ENCODE assay signal across 22 cellular contexts in the genomic region with DNA sequence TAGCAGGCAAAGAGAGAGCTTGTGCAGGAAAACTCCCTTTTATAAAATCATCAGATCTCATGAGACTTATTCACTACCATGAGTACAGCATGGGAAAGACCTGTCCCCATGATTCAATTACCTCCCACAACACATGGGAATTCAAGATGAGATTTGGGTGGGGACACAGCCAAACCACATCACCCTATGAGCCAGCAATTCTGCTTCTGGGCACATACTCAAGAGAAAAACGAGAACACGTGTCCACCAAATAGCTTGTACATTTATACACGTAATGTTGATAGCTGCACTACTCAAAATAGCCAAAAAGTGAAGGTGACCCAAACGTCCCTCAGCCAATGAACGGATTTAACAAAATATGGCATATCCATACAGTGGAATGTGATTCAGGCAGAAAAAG.
DNase-seq lines count a peak whose midpoint lies in the region; FAIRE-seq and TF ChIP-seq lines count a peak whose summit lies in the region.
"Had no signal": no experiment of that assay in that cellular context is flagged by ENCODE, and none has a peak within 500 bp of the region (broad histone marks: within the 10 kb centered on the region; RNA-seq: fewer than 3 reads in every experiment).

No MANE protein-coding gene starts in this region.

- no peak overlapping the region for H3K4me2 ChIP-seq in keratinocyte (ENCODE audit: control insufficient read depth, extremely low read depth, insufficient read depth, low read depth, low read length)

- dilution Hi-C loops in keratinocyte (cut with MboI; ENCODE audit: extremely low pct_ligation_motif_present, low sequenced_read_pairs) = no loop called here

- peaks cover 26% of the 10 kb centered on the region for H3K4me1 ChIP-seq in keratinocyte (ENCODE audit: control insufficient read depth, extremely low read depth, insufficient read depth, low read length)
- H3K4me1 ChIP-seq: psoas muscle had no signal

- H3K36me3 ChIP-seq in keratinocyte (ENCODE audit: control insufficient read depth in 2 of 2, extremely low read depth in 1 of 2, insufficient read depth in 2 of 2, low read length in 2 of 2) = no peaks in the 10 kb centered on the region
- no peaks in the 10 kb centered on the region for H3K36me3 ChIP-seq in H7 (replicated peaks; ENCODE audit: control insufficient read depth, insufficient read depth, low read length)

- H3K9me1 ChIP-seq in keratinocyte (ENCODE audit: control insufficient read depth, extremely low read depth, insufficient read depth, low read length) = no peaks in the 10 kb centered on the region

- H2AFZ ChIP-seq in keratinocyte (ENCODE audit: control insufficient read depth, low read length) = no peak overlapping the region

- DNase-seq in ELR (ENCODE audit: low read depth) = peak; percentile 50
- DNase-seq in RPMI7951 (ENCODE audit: low read depth) = peak; percentile 70
- DNase-seq in epithelial cell of esophagus (ENCODE audit: low read depth) = peak; percentile 74
- DNase-seq in keratinocyte (ENCODE audit: low read depth, low spot score) = no peak
- no peak for DNase-seq in activated CD8-positive, alpha-beta memory T cell treated with anti-CD3 and anti-CD28 coated beads, Interleukin-2, amount 50 U/mL, for 4 hours
- no peak for DNase-seq in NCI-H146 treated with DMSO at 0.1 percent for 48 hours (lab: John Stamatoyannopoulos, UW; ENCODE audit: unreplicated experiment)
- no peak for DNase-seq in H7
- DNase-seq in stimulated activated CD4-positive, alpha-beta T cell treated with anti-CD3 and anti-CD28 coated beads, Interleukin-1b, Interleukin-23, amount 100 ng/mL, for 48 hours = no peak
- DNase-seq: activated CD8-positive, alpha-beta T cell treated with anti-CD3 and anti-CD28 coated beads, Interleukin-2, amount 10 ng/mL, durations not matched to agents 7 days and 5 days; activated naive CD4-positive, alpha-beta T cell; CD4-positive, alpha-beta memory T cell; glutamatergic neuron; GOT3; KG1; NCI-H1694 treated with DMSO at 0.1 percent for 48 hours; NCI-H526 treated with DMSO at 0.1 percent for 48 hours; psoas muscle; stimulated activated naive CD8-positive, alpha-beta T cell treated with anti-CD3 and anti-CD28 coated beads, Interleukin-15, amount 100 ng/mL, for 72 hours; T-helper 17 cell; trophoblast cell had no signal

- no peak overlapping the region for H3K9ac ChIP-seq in keratinocyte (ENCODE audit: control insufficient read depth, extremely low read depth, insufficient read depth, low read length)

- H3K4me3 ChIP-seq in epithelial cell of esophagus (ENCODE audit: low read length) = no peak overlapping the region
- H3K4me3 ChIP-seq in keratinocyte (ENCODE audit: control insufficient read depth in 2 of 3, extremely low read depth in 1 of 3, insufficient read depth in 2 of 3, low read depth in 1 of 3, low read length in 3 of 3) = no peak overlapping the region
- no peak overlapping the region for H3K4me3 ChIP-seq in H7 (ENCODE audit: insufficient read depth, low read depth, low read length)
- H3K4me3 ChIP-seq: psoas muscle had no signal

- no peaks in the 10 kb centered on the region for H3K79me2 ChIP-seq in keratinocyte (ENCODE audit: control insufficient read depth, insufficient read depth, low read length)

- TF ChIP-seq CTCF in epithelial cell of esophagus (IDR thresholded peaks at IDR 0.05; ENCODE audit: insufficient read depth, low read depth, low read length, missing control alignments) = no peak
- no peak for TF ChIP-seq CTCF in keratinocyte (optimal IDR thresholded peaks at IDR 0.05 in 1 of 3, IDR thresholded peaks at IDR 0.05 in 1 of 3, conservative IDR thresholded peaks at IDR 0.05 in 1 of 3; ENCODE audit: extremely low read depth in 1 of 3, insufficient read depth in 2 of 3, low read length in 3 of 3)

- FAIRE-seq in keratinocyte (lab: Jason Lieb, UNC) = peak; percentile 26
- FAIRE-seq: GM18507, RCC 7860 had no signal

- H3K27ac ChIP-seq in keratinocyte (ENCODE audit: control insufficient read depth, insufficient read depth, low read length) = no peak overlapping the region
- H3K27ac ChIP-seq: psoas muscle had no signal

- no peaks in the 10 kb centered on the region for H3K9me3 ChIP-seq in keratinocyte (ENCODE audit: control insufficient read depth, low read depth, low read length)
- H3K9me3 ChIP-seq: psoas muscle had no signal

- no peaks in the 10 kb centered on the region for H4K20me1 ChIP-seq in keratinocyte (ENCODE audit: control insufficient read depth, extremely low read depth, insufficient read depth, low read length)

- H3K27me3 ChIP-seq in keratinocyte (ENCODE audit: control insufficient read depth, extremely low read depth, insufficient read depth, low read length) = no peaks in the 10 kb centered on the region
- H3K27me3 ChIP-seq in H7 (ENCODE audit: control insufficient read depth, insufficient read depth, low read length) = no peaks in the 10 kb centered on the region

Comparison
In these comparisons a context has a peak if more than half of its experiments do, and no peak if none do; other contexts are left out.
1. DNase-seq: peak in ELR (single experiment), RPMI7951 (single experiment) and epithelial cell of esophagus (single experiment); none in keratinocyte (single experiment), activated CD8-positive, alpha-beta memory T cell treated with anti-CD3 and anti-CD28 coated beads, Interleukin-2, amount 50 U/mL, for 4 hours (single experiment), NCI-H146 treated with DMSO at 0.1 percent for 48 hours (single experiment), H7 (single experiment) and stimulated activated CD4-positive, alpha-beta T cell treated with anti-CD3 and anti-CD28 coated beads, Interleukin-1b, Interleukin-23, amount 100 ng/mL, for 48 hours (single experiment).